In genomic region chr19:51948979-51949378, GRCh38 we compare ENCODE assay signal across 10 cellular contexts. TPM values are rescaled to one million over a fixed set of nuclear protein-coding genes. Genes with fewer than 3 reads are reported as not detected.
DNase-seq lines count a peak whose midpoint lies in the region; ATAC-seq and TF ChIP-seq lines count a peak whose summit lies in the region.
"Had no signal": no experiment of that assay in that cellular context is flagged by ENCODE, and none has a peak within 500 bp of the region (broad histone marks: within the 10 kb centered on the region; RNA-seq: fewer than 3 reads in every experiment).

No MANE protein-coding gene starts in this region.

- ATAC-seq in left cardiac atrium, result peak; percentile 63 to 82

- peaks cover 32% of the 10 kb centered on the region for H3K9me3 Mint-ChIP-seq in activated naive CD4-positive, alpha-beta T cell treated with anti-CD3 and anti-CD28 coated beads, Interleukin-2, amount 50 U/mL, for 24 hours

- H3K9me3 ChIP-seq in tibial artery, result peaks cover 7 to 82% (median 76%) of the 10 kb centered on the region in 3 donors
- peaks cover 9 to 90% (median 49%) of the 10 kb centered on the region in 4 donors for H3K9me3 ChIP-seq in tibial nerve

- DNase-seq in activated naive CD4-positive, alpha-beta T cell (lab: John Stamatoyannopoulos, UW), result no peak
- DNase-seq in left cardiac atrium (peak; percentile 84), tibial artery (peak in 1 of 2 donors; percentile 34), tibial nerve (ENCODE audit: low spot score in 2 of 2) (no peak), posterior vena cava (ENCODE audit: low spot score) (no peak)
- DNase-seq: Kasumi-1, NCI-H510A had no signal

- intact Hi-C loops in left cardiac atrium (cut with DNase I) (no loop called here), tibial artery (cut with DNase I; ENCODE audit: low total_unique reads) (loop anchor here (5.0 kb wide), 1 partner anchor 722 kb away; the partner anchor contains the start of gene CD33), posterior vena cava (cut with DNase I) (loop anchor here in 1 of 2 donors (1.0 kb wide), 1 partner anchor 48 kb away; no protein-coding TSS in a partner anchor)

- H3K27ac ChIP-seq in tibial artery (peak overlapping the region in 1 of 2 donors; percentile 44), tibial nerve (no peak overlapping the region)
- H3K27ac ChIP-seq: neutrophil had no signal

- H3K36me3 ChIP-seq in tibial artery (peaks cover 20 to 34% (median 28%) of the 10 kb centered on the region in 3 donors), tibial nerve (peaks cover 0 to 31% (median 14%) of the 10 kb centered on the region in 3 donors)

- H3K36me3 Mint-ChIP-seq in activated naive CD4-positive, alpha-beta T cell treated with anti-CD3 and anti-CD28 coated beads, Interleukin-2, amount 50 U/mL, for 24 hours, result peaks cover 47% of the 10 kb centered on the region

- H3K4me3 ChIP-seq in tibial artery, result peak overlapping the region; percentile 20 to 45
- H3K4me3 ChIP-seq in tibial nerve, result no peak overlapping the region

- no peak for TF ChIP-seq CTCF in tibial artery (IDR thresholded peaks at IDR 0.05)
- no peak for TF ChIP-seq CTCF in tibial nerve (IDR thresholded peaks at IDR 0.05)

- no peaks in the 10 kb centered on the region for H3K27me3 Mint-ChIP-seq in activated naive CD4-positive, alpha-beta T cell treated with anti-CD3 and anti-CD28 coated beads, Interleukin-2, amount 50 U/mL, for 24 hours
- H3K27me3 Mint-ChIP-seq: central memory CD8-positive, alpha-beta T cell had no signal

- peak overlapping the region; percentile 5 for H3K27ac Mint-ChIP-seq in activated naive CD4-positive, alpha-beta T cell treated with anti-CD3 and anti-CD28 coated beads, Interleukin-2, amount 50 U/mL, for 24 hours

- H3K27me3 ChIP-seq in tibial artery (no peaks in the 10 kb centered on the region), tibial nerve (no peaks in the 10 kb centered on the region)
- H3K27me3 ChIP-seq: neutrophil had no signal

- WGBS in tibial nerve, 2 donors, result 10 to 14% methylated on average over 25 of the region's 25 CpGs

- H3K4me3 Mint-ChIP-seq in activated naive CD4-positive, alpha-beta T cell treated with anti-CD3 and anti-CD28 coated beads, Interleukin-2, amount 50 U/mL, for 24 hours, result no peak overlapping the region
- H3K4me3 Mint-ChIP-seq: central memory CD8-positive, alpha-beta T cell had no signal

- no peak for TF ChIP-seq POLR2A in tibial nerve (IDR thresholded peaks at IDR 0.05)

- no peak for TF ChIP-seq EP300 in tibial nerve (IDR thresholded peaks at IDR 0.05)

- H3K4me1 ChIP-seq in tibial artery, result no peaks in the 10 kb centered on the region
- H3K4me1 ChIP-seq in tibial nerve, result no peaks in the 10 kb centered on the region

- H3K4me1 Mint-ChIP-seq in activated naive CD4-positive, alpha-beta T cell treated with anti-CD3 and anti-CD28 coated beads, Interleukin-2, amount 50 U/mL, for 24 hours, result no peaks in the 10 kb centered on the region
- H3K4me1 Mint-ChIP-seq: central memory CD8-positive, alpha-beta T cell had no signal

RNA-seq across cellular contexts. Expression of gene ZNF613, which starts 21.7 kb away (rescaled TPM):
- total RNA-seq in left cardiac atrium (1 to 10 TPM; 4.3 to 5.5 TPM), tibial nerve (1 to 10 TPM; 5.9 to 8.5 (median 7.5) TPM), posterior vena cava (1 to 10 TPM; 6.7 to 7.0 TPM)

RNA-seq across cellular contexts. Expression of gene ZNF350, which starts 37.7 kb away (rescaled TPM):
- total RNA-seq in left cardiac atrium (1 to 10 TPM; 7.2 to 7.5 TPM), tibial nerve (10 to 100 TPM in 2 of 4 donors, 1 to 10 TPM in 2; 7.2 to 16.7 (median 9.9) TPM), posterior vena cava (10 to 100 TPM; 11.2 to 12.1 TPM)

RNA-seq across cellular contexts. Expression of gene ZNF649, which starts 44.2 kb away (rescaled TPM):
- total RNA-seq in left cardiac atrium (10 to 100 TPM in 1 of 2 donors, 1 to 10 TPM in 1; 8.0 to 10.8 TPM), tibial nerve (10 to 100 TPM; 11.4 to 16.8 (median 12.1) TPM), posterior vena cava (10 to 100 TPM; 13.1 to 13.9 TPM)

RNA-seq across cellular contexts. Expression of gene ZNF615, which starts 59.0 kb away (rescaled TPM):
- total RNA-seq in left cardiac atrium, result 10 to 100 TPM in 1 of 2 donors, 1 to 10 TPM in 1; 9.8 to 10.0 TPM
- total RNA-seq in tibial nerve, result 10 to 100 TPM; 15.3 to 29.6 (median 21.6) TPM
- total RNA-seq in posterior vena cava, result 10 to 100 TPM; 12.4 to 13.4 TPM

Comparison
In these comparisons a context has a peak if more than half of its experiments do, and no peak if none do; other contexts are left out.
1. H3K4me3 ChIP-seq: peak in tibial artery (2 of 2); none in tibial nerve (0 of 4).